Comparison of ENCODE assay signal across 1 cellular context in the genomic region with DNA sequence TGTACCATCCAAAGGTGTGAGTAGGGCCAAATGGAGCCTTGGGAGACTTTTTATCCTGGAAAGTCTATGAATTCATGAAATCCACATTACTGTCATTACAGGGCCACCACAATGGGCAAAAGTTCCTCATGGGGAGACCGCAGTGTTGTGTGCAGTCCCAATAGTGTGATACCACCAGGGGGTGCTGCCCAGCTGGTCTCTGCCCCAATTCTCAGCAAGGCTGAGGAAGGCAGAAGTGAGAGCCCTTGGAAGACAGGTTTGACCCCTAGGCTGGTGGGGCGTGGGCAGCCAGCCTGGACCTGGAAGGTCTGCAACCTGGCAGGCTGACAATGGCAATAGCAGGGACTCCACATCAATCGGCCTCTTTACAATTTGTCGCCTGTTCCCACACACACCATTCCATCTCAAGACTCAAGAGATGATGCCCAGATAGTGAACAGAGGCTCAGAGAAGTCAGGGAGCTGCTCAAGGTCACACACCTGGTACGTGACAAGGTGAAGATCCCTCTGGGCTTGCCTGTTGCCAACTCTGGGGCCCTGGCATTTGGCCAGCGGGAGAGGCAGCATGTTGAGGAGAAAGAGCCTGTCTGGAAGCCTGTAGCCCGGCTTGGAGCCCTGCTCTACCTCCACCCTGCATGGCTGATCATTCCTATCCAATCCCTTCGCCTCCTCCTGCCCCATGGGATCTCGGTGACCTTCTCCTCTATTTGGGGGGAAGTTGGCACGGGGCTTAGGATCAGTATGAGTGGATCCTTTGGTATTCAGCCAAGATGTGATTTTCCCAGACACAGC.
TF ChIP-seq lines count a peak whose summit lies in the region.

No MANE protein-coding gene starts in this region.

TF ChIP-seq in HepG2, 621 proteins besides CTCF, POLR2A, EP300 and RAD21 (continued from another document):
- TF ChIP-seq ZBTB25 (CRISPR knock-in tag; IDR thresholded peaks at IDR 0.05) = peak; percentile 44; the same call in 1 of the 2 replicates
- TF ChIP-seq SMC3 (IDR thresholded peaks at IDR 0.05; ENCODE audit: low read length) = peak; percentile 98
- TF ChIP-seq KDM2A (CRISPR knock-in tag; IDR thresholded peaks at IDR 0.05; ENCODE audit: borderline replicate concordance, low read depth) = peak; percentile 59; the same call in 1 of the 2 replicates
- TF ChIP-seq HDAC2 (CRISPR knock-in tag; IDR thresholded peaks at IDR 0.05) = peak; percentile 27; the same call in 1 of the 2 replicates
- no peak for TF ChIP-seq SIN3A (IDR thresholded peaks at IDR 0.05; ENCODE audit: borderline replicate concordance, low read depth, low read length)
TF ChIP-seq in HepG2: peak in this region for 26.
